In the genomic region with DNA sequence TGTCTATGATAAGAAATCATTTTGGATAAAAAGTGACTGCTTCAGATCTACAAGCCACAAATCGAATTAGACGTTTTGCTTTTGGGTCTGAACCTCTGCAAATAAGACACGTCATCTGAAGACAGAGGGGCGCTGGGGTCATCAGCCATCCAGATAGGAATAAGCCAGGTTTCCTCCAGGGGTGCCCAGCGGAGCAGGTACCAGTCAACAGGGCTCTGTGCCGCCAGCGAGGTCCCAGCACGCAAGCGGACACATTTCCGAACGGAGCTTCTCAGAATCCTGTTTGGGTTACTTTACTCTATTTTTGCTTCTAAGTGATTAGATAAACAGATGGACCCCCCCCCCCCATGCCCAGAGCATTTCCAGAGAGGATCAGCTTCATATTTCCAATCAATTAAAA, we compare ENCODE assay signal across 18 cellular contexts.
A peak's percentile ranks its signal among the peaks of the same experiment; 100 is the strongest.
DNase-seq lines count a peak whose midpoint lies in the region; ATAC-seq and TF ChIP-seq lines count a peak whose summit lies in the region.
"Had no signal": no experiment of that assay in that cellular context is flagged by ENCODE, and none has a peak within 500 bp of the region (broad histone marks: within the 10 kb centered on the region; RNA-seq: fewer than 3 reads in every experiment).

No MANE protein-coding gene starts in this region.

- ATAC-seq in left lobe of liver, result no peak
- ATAC-seq in GM21723 (IDR thresholded peaks at IDR 0.05; ENCODE audit: unreplicated experiment), result no peak
- ATAC-seq: PC-3 had no signal

- no peaks in the 10 kb centered on the region for H3F3A ChIP-seq in MM.1S (ENCODE audit: insufficient read depth, low read length)

- 89% methylated on average over 11 of the region's 11 CpGs for WGBS in prostate gland

- H3K36me3 ChIP-seq in prostate gland (no peaks in the 10 kb centered on the region), MM.1S (replicated peaks; ENCODE audit: insufficient read depth, low read length) (no peaks in the 10 kb centered on the region)

- no peaks in the 10 kb centered on the region for H3K9me3 ChIP-seq in prostate gland
- H3K9me3 ChIP-seq in MM.1S (replicated peaks; ENCODE audit: insufficient read depth, low read length), result no peaks in the 10 kb centered on the region

- H3K9ac ChIP-seq in MM.1S (ENCODE audit: low read length), result no peak overlapping the region
- H3K9ac ChIP-seq: KMS-11 had no signal

- H3K9me2 ChIP-seq in MM.1S (replicated peaks; ENCODE audit: insufficient read depth, low read length), result no peaks in the 10 kb centered on the region

- no peak overlapping the region for H3K27ac ChIP-seq in prostate gland
- no peak overlapping the region for H3K27ac ChIP-seq in MM.1S (ENCODE audit: low read length)
- H3K27ac ChIP-seq: 22Rv1, C4-2B, KMS-11 had no signal

- H4K20me1 ChIP-seq in MM.1S (ENCODE audit: insufficient read depth, low read length), result no peaks in the 10 kb centered on the region

- no peak overlapping the region for H3K4me2 ChIP-seq in MM.1S (ENCODE audit: low read depth, low read length)
- H3K4me2 ChIP-seq: KMS-11 had no signal

- H3K79me2 ChIP-seq in MM.1S (ENCODE audit: low read length), result no peaks in the 10 kb centered on the region

- intact Hi-C loops in prostate gland (cut with DNase I), result no loop called here

- TF ChIP-seq POLR2A in prostate gland (IDR thresholded peaks at IDR 0.05), result no peak

- H3K4me3 ChIP-seq in prostate gland (no peak overlapping the region), MM.1S (ENCODE audit: low read length) (no peak overlapping the region)

- H3K27me3 ChIP-seq in prostate gland (replicated peaks; ENCODE audit: insufficient read depth), result peaks cover 3% of the 10 kb centered on the region
- peaks cover 79% of the 10 kb centered on the region for H3K27me3 ChIP-seq in MM.1S (replicated peaks; ENCODE audit: insufficient read depth, low read length)

- H2AFZ ChIP-seq in MM.1S (ENCODE audit: low read length), result no peak overlapping the region

- DNase-seq in NCI-H2171 treated with DMSO at 0.1 percent for 48 hours (lab: John Stamatoyannopoulos, UW), result peak; percentile 17
- DNase-seq in NCI-H2171 (lab: John Stamatoyannopoulos, UW), result no peak
- peak; percentile 6 for DNase-seq in GM13976 (ENCODE audit: low spot score)
- peak; percentile 28 for DNase-seq in left lobe of liver (ENCODE audit: low spot score)
- peak; percentile 1 for DNase-seq in prostate gland (ENCODE audit: low spot score)
- no peak for DNase-seq in NCI-H187 (lab: John Stamatoyannopoulos, UW)
- no peak for DNase-seq in MM.1S
- DNase-seq: AML-193, DMS79 treated with DMSO at 0.1 percent for 48 hours, NCI-H1417 treated with DMSO at 0.1 percent for 48 hours, NCI-H1930, NCI-H526, PC-3, RPMI8226 had no signal

- in situ Hi-C loops in GM13976 (cut with MboI; ENCODE audit: low sequenced_read_pairs, unreplicated experiment), result no loop called here

- no peak for TF ChIP-seq CTCF in GM13976 (IDR thresholded peaks at IDR 0.05; ENCODE audit: borderline replicate concordance, control extremely low read depth, extremely low read depth, insufficient read depth, missing control alignments)
- TF ChIP-seq CTCF in prostate gland (IDR thresholded peaks at IDR 0.05), result no peak
- TF ChIP-seq CTCF in MM.1S (IDR thresholded peaks at IDR 0.05; ENCODE audit: low read length), result no peak

- H3K4me1 ChIP-seq in prostate gland (replicated peaks) (no peaks in the 10 kb centered on the region), MM.1S (ENCODE audit: low read length) (no peaks in the 10 kb centered on the region)

Comparison
In these comparisons a context has a peak if more than half of its experiments do, and no peak if none do; other contexts are left out.
1. DNase-seq: peak in NCI-H2171 treated with DMSO at 0.1 percent for 48 hours (single experiment), GM13976 (single experiment), left lobe of liver (single experiment) and prostate gland (single experiment); none in NCI-H2171 (single experiment), NCI-H187 (0 of 2) and MM.1S (single experiment).